Comparison of ENCODE assay signal across 35 cellular contexts in genomic region chr9:134612309-134612708, GRCh38. TPM values are rescaled to one million over a fixed set of nuclear protein-coding genes. Genes with fewer than 3 reads are reported as not detected.
"Had no signal": no experiment of that assay in that cellular context is flagged by ENCODE, and none has a peak within 500 bp of the region (broad histone marks: within the 10 kb centered on the region; RNA-seq: fewer than 3 reads in every experiment).

No MANE protein-coding gene starts in this region.

- H3K27ac ChIP-seq: adrenal gland, ascending aorta, body of pancreas, brain microvascular endothelial cell, breast epithelium, cardiac muscle cell had no signal

- H3K4me3 ChIP-seq: ascending aorta, body of pancreas, breast epithelium, cardiac muscle cell had no signal

- H3K9me3 ChIP-seq: adrenal gland, ascending aorta, body of pancreas had no signal

- FAIRE-seq: astrocyte, bronchial epithelial cell had no signal

- DNase-seq: activated effector memory CD4-positive, alpha-beta T cell treated with anti-CD3 and anti-CD28 coated beads, Interleukin-2, amount 50 U/mL, for 16 hours; activated effector memory CD4-positive, alpha-beta T cell treated with Interleukin-2 at 50 U/mL for 16 hours; activated gamma-delta T cell; activated gamma-delta T cell treated with Interleukin-2 at 50 U/mL for 16 hours; activated naive CD4-positive, alpha-beta T cell; activated naive CD4-positive, alpha-beta T cell treated with anti-CD3 and anti-CD28 coated beads for 36 hours; activated naive CD4-positive, alpha-beta T cell treated with anti-CD3 and anti-CD28 coated beads, Interleukin-2, amount 10 ng/mL, durations not matched to agents 7 days and 5 days; activated naive CD4-positive, alpha-beta T cell treated with anti-CD3 and anti-CD28 coated beads, Interleukin-2, amount 50 U/mL, for 16 hours; activated naive CD4-positive, alpha-beta T cell treated with Interleukin-2 at 50 U/mL for 16 hours; activated naive CD8-positive, alpha-beta T cell treated with anti-CD3 and anti-CD28 coated beads for 36 hours; activated naive CD8-positive, alpha-beta T cell treated with anti-CD3 and anti-CD28 coated beads, Interleukin-2, amount 10 ng/mL, durations not matched to agents 7 days and 5 days; activated naive CD8-positive, alpha-beta T cell treated with anti-CD3 and anti-CD28 coated beads, Interleukin-2, amount 50 U/mL, for 24 hours; activated T-cell treated with anti-CD3 and anti-CD28 coated beads, Interleukin-2, amount 50 U/mL, for 24 hours; activated T-cell treated with anti-CD3 and anti-CD28 coated beads, Interleukin-2, amount 50 U/mL, for 4 hours; activated T-cell treated with anti-CD3 and anti-CD28 coated beads, Interleukin-2, amount 50 U/mL, for 48 hours; activated T-cell treated with anti-CD3 and anti-CD28 coated beads, Interleukin-2, amount 50 U/mL, for 72 hours; adrenal gland; amniotic stem cell; amygdala; anterior cingulate cortex; aorta; body of pancreas; brain microvascular endothelial cell; caudate nucleus; central memory CD4-positive, alpha-beta T cell; cerebellar nuclear complex had no signal

- H3K4me1 ChIP-seq: adrenal gland, ascending aorta, body of pancreas, breast epithelium had no signal

- ATAC-seq: activated naive CD4-positive, alpha-beta T cell treated with anti-CD3 and anti-CD28 coated beads, Interleukin-2, amount 50 U/mL, for 72 hours; activated naive CD8-positive, alpha-beta T cell treated with anti-CD3 and anti-CD28 coated beads, Interleukin-2, amount 50 U/mL, for 24 hours; activated T-cell treated with anti-CD3 and anti-CD28 coated beads, Interleukin-2, amount 50 U/mL, for 4 hours; activated T-cell treated with anti-CD3 and anti-CD28 coated beads, Interleukin-2, amount 50 U/mL, for 72 hours; activated T-helper 17 cell treated with anti-CD3 and anti-CD28 coated beads, Interleukin-2, amount 50 U/mL, for 72 hours; body of pancreas had no signal

- H3K36me3 ChIP-seq: adrenal gland, ascending aorta, brain microvascular endothelial cell, breast epithelium, cardiac muscle cell had no signal

- H3K27me3 ChIP-seq: adrenal gland, ascending aorta, body of pancreas, brain microvascular endothelial cell, breast epithelium, cardiac muscle cell had no signal

RNA-seq across cellular contexts. Expression of gene COL5A1, which starts 29.3 kb away (rescaled TPM):
- total RNA-seq: activated T-helper 1 cell treated with anti-CD3 and anti-CD28 coated beads, Interleukin-12 subunit alpha, Interleukin-12 subunit beta, Interleukin-2, Interleukin-4 antibody, amounts not matched to agents 30 ng/mL and 10 ng/mL and 1 ng/mL, durations not matched to agents 14 hours and 24 hours and 36 hours; activated T-helper 2 cell treated with anti-CD3 and anti-CD28 coated beads, Interferon-gamma antibody, Interleukin-2, Interleukin-4, amounts not matched to agents 10 μg/mL and 5 μg/mL and 100 μg/mL, durations not matched to agents 14 hours and 24 hours and 36 hours had no signal
